Comparison of ENCODE assay signal across 12 cellular contexts in genomic region chr1:201656670-201657032, GRCh38.
DNase-seq lines count a peak whose midpoint lies in the region; ATAC-seq and TF ChIP-seq lines count a peak whose summit lies in the region.
"Had no signal": no experiment of that assay in that cellular context is flagged by ENCODE, and none has a peak within 500 bp of the region (broad histone marks: within the 10 kb centered on the region; RNA-seq: fewer than 3 reads in every experiment).

No MANE protein-coding gene starts in this region.

- intact Hi-C loops in left ventricle myocardium inferior (cut with micrococcal nuclease), result no loop called here

- no peaks in the 10 kb centered on the region for H3K27me3 ChIP-seq in left ventricle myocardium inferior (ENCODE audit: low read depth)

- peak overlapping the region; percentile 48 for H3K27ac ChIP-seq in left ventricle myocardium inferior (replicated peaks)
- H3K27ac ChIP-seq: prostate gland had no signal

- no peak overlapping the region for H3K4me3 ChIP-seq in left ventricle myocardium inferior
- H3K4me3 ChIP-seq: prostate gland had no signal

- no peak for TF ChIP-seq CTCF in left ventricle myocardium inferior (IDR thresholded peaks at IDR 0.05; ENCODE audit: borderline replicate concordance)

- peaks cover 94% of the 10 kb centered on the region for H3K4me1 ChIP-seq in left ventricle myocardium inferior
- H3K4me1 ChIP-seq: prostate gland had no signal

- H3K36me3 ChIP-seq in left ventricle myocardium inferior, result no peaks in the 10 kb centered on the region
- H3K36me3 ChIP-seq: prostate gland had no signal

- H3K9me3 ChIP-seq in left ventricle myocardium inferior (replicated peaks), result no peaks in the 10 kb centered on the region
- H3K9me3 ChIP-seq: prostate gland had no signal

- no peak for ATAC-seq in GM18519 (IDR thresholded peaks at IDR 0.05; ENCODE audit: low FRiP score, unreplicated experiment)
- ATAC-seq: HCT116 had no signal

- peak; percentile 98 for DNase-seq in DMS 273 (lab: John Stamatoyannopoulos, UW; ENCODE audit: unreplicated experiment)
- peak; percentile 81 for DNase-seq in NCI-H128 (lab: John Stamatoyannopoulos, UW; ENCODE audit: unreplicated experiment)
- DNase-seq in RPMI7951 (ENCODE audit: low read depth), result peak; percentile 91
- peak; percentile 49 for DNase-seq in left ventricle myocardium inferior
- no peak for DNase-seq in activated naive CD4-positive, alpha-beta T cell treated with Interleukin-2 at 50 U/mL for 16 hours
- no peak for DNase-seq in activated CD4-positive, CD25-positive, alpha-beta regulatory T cell (lab: John Stamatoyannopoulos, UW)
- no peak for DNase-seq in 8988T
- DNase-seq: activated effector memory CD4-positive, alpha-beta T cell treated with anti-CD3 and anti-CD28 coated beads, Interleukin-2, amount 50 U/mL, for 16 hours; mammary epithelial cell had no signal

Comparison
In these comparisons a context has a peak if more than half of its experiments do, and no peak if none do; other contexts are left out.
1. DNase-seq: peak in DMS 273 (single experiment), NCI-H128 (single experiment), RPMI7951 (single experiment) and left ventricle myocardium inferior (single experiment); none in activated naive CD4-positive, alpha-beta T cell treated with Interleukin-2 at 50 U/mL for 16 hours (single experiment), activated CD4-positive, CD25-positive, alpha-beta regulatory T cell (0 of 4) and 8988T (single experiment).